2 cellular contexts compared by ENCODE assay signal in the genomic region with DNA sequence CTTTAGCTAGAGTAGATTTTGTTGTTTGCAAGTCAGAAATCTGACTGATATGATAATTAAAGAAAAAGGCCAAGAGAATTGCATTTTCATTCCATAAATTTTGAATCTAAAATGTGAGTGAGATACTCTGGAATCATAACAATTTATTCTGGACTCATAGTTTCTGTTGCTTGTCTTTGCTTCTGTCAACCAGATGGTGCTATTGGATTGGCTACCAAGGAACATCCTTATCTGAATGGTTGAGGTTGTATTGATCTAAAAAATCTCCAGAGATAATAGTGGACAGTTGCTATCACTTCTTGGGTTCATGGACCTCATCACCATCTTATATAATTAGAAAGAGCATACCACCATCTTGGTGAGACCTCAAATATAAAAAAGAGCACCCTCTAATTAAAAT.
TF ChIP-seq lines count a peak whose summit lies in the region.

No MANE protein-coding gene starts in this region.

TF ChIP-seq in GM23338, 12 proteins besides CTCF, POLR2A, EP300 and RAD21:
- TF ChIP-seq ETS1 (IDR thresholded peaks at IDR 0.05) (no peak), NANOG (IDR thresholded peaks at IDR 0.05; ENCODE audit: borderline replicate concordance) (no peak), CREB1 (CRISPR knock-in tag; IDR thresholded peaks at IDR 0.05; ENCODE audit: low read depth) (no peak), ZNF331 (CRISPR knock-in tag; IDR thresholded peaks at IDR 0.05; ENCODE audit: low read depth) (no peak), POLR2AphosphoS5 (IDR thresholded peaks at IDR 0.05; ENCODE audit: low read depth) (no peak), ZNF114 (CRISPR knock-in tag; IDR thresholded peaks at IDR 0.05) (no peak), EZH2phosphoT487 (IDR thresholded peaks at IDR 0.05; ENCODE audit: unreplicated experiment) (no peak), JUNB (IDR thresholded peaks at IDR 0.05; ENCODE audit: unreplicated experiment) (no peak), STAT1 (IDR thresholded peaks at IDR 0.05; ENCODE audit: unreplicated experiment) (no peak)

TF ChIP-seq in H1, 55 proteins besides CTCF, POLR2A, EP300 and RAD21 (continued from another document):
- TF ChIP-seq USF2 (IDR thresholded peaks at IDR 0.05; ENCODE audit: low read length) (no peak), SUZ12 (IDR thresholded peaks at IDR 0.05; ENCODE audit: low read length) (no peak), PHF8 (conservative IDR thresholded peaks at IDR 0.05; ENCODE audit: low read depth, low read length) (no peak), HDAC2 (IDR thresholded peaks at IDR 0.05; ENCODE audit: borderline replicate concordance in 1 of 2, low read depth in 2 of 2, low read length in 2 of 2) (no peak), CBX8 (IDR thresholded peaks at IDR 0.05; ENCODE audit: borderline replicate concordance, low read depth, low read length) (no peak), SP1 (IDR thresholded peaks at IDR 0.05; ENCODE audit: low read depth, low read length) (no peak), SIRT6 (IDR thresholded peaks at IDR 0.05; ENCODE audit: low read length) (no peak), TEAD4 (IDR thresholded peaks at IDR 0.05; ENCODE audit: low read depth, low read length) (no peak), CHD2 (IDR thresholded peaks at IDR 0.05; ENCODE audit: low read length) (no peak), CBX5 (IDR thresholded peaks at IDR 0.05; ENCODE audit: low read depth, low read length) (no peak)
- TF ChIP-seq, protein P1, sequence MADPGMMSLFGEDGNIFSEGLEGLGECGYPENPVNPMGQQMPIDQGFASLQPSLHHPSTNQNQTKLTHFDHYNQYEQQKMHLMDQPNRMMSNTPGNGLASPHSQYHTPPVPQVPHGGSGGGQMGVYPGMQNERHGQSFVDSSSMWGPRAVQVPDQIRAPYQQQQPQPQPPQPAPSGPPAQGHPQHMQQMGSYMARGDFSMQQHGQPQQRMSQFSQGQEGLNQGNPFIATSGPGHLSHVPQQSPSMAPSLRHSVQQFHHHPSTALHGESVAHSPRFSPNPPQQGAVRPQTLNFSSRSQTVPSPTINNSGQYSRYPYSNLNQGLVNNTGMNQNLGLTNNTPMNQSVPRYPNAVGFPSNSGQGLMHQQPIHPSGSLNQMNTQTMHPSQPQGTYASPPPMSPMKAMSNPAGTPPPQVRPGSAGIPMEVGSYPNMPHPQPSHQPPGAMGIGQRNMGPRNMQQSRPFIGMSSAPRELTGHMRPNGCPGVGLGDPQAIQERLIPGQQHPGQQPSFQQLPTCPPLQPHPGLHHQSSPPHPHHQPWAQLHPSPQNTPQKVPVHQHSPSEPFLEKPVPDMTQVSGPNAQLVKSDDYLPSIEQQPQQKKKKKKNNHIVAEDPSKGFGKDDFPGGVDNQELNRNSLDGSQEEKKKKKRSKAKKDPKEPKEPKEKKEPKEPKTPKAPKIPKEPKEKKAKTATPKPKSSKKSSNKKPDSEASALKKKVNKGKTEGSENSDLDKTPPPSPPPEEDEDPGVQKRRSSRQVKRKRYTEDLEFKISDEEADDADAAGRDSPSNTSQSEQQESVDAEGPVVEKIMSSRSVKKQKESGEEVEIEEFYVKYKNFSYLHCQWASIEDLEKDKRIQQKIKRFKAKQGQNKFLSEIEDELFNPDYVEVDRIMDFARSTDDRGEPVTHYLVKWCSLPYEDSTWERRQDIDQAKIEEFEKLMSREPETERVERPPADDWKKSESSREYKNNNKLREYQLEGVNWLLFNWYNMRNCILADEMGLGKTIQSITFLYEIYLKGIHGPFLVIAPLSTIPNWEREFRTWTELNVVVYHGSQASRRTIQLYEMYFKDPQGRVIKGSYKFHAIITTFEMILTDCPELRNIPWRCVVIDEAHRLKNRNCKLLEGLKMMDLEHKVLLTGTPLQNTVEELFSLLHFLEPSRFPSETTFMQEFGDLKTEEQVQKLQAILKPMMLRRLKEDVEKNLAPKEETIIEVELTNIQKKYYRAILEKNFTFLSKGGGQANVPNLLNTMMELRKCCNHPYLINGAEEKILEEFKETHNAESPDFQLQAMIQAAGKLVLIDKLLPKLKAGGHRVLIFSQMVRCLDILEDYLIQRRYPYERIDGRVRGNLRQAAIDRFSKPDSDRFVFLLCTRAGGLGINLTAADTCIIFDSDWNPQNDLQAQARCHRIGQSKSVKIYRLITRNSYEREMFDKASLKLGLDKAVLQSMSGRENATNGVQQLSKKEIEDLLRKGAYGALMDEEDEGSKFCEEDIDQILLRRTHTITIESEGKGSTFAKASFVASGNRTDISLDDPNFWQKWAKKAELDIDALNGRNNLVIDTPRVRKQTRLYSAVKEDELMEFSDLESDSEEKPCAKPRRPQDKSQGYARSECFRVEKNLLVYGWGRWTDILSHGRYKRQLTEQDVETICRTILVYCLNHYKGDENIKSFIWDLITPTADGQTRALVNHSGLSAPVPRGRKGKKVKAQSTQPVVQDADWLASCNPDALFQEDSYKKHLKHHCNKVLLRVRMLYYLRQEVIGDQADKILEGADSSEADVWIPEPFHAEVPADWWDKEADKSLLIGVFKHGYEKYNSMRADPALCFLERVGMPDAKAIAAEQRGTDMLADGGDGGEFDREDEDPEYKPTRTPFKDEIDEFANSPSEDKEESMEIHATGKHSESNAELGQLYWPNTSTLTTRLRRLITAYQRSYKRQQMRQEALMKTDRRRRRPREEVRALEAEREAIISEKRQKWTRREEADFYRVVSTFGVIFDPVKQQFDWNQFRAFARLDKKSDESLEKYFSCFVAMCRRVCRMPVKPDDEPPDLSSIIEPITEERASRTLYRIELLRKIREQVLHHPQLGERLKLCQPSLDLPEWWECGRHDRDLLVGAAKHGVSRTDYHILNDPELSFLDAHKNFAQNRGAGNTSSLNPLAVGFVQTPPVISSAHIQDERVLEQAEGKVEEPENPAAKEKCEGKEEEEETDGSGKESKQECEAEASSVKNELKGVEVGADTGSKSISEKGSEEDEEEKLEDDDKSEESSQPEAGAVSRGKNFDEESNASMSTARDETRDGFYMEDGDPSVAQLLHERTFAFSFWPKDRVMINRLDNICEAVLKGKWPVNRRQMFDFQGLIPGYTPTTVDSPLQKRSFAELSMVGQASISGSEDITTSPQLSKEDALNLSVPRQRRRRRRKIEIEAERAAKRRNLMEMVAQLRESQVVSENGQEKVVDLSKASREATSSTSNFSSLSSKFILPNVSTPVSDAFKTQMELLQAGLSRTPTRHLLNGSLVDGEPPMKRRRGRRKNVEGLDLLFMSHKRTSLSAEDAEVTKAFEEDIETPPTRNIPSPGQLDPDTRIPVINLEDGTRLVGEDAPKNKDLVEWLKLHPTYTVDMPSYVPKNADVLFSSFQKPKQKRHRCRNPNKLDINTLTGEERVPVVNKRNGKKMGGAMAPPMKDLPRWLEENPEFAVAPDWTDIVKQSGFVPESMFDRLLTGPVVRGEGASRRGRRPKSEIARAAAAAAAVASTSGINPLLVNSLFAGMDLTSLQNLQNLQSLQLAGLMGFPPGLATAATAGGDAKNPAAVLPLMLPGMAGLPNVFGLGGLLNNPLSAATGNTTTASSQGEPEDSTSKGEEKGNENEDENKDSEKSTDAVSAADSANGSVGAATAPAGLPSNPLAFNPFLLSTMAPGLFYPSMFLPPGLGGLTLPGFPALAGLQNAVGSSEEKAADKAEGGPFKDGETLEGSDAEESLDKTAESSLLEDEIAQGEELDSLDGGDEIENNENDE (IDR thresholded peaks at IDR 0.05; ENCODE audit: insufficient replicate concordance, low read length): no peak
- TF ChIP-seq, protein P2, sequence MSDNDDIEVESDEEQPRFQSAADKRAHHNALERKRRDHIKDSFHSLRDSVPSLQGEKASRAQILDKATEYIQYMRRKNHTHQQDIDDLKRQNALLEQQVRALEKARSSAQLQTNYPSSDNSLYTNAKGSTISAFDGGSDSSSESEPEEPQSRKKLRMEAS (IDR thresholded peaks at IDR 0.05): no peak
